8 cellular contexts compared by ENCODE assay signal in genomic region chr12:31715283-31715825, GRCh38. TPM values are rescaled to one million over a fixed set of nuclear protein-coding genes. Genes with fewer than 3 reads are reported as not detected.
DNase-seq lines count a peak whose midpoint lies in the region; ATAC-seq, FAIRE-seq and TF ChIP-seq lines count a peak whose summit lies in the region.

No MANE protein-coding gene starts in this region.

- WGBS in K562 (ENCODE audit: insufficient coverage, low coverage, missing lambda C conversion rate), result 3% methylated on average over 5 of the region's 5 CpGs
- 62 to 84% methylated on average over 5 of the region's 5 CpGs for WGBS in gastroesophageal sphincter (ENCODE audit: low coverage in 1 of 2), 2 donors

- H3K4me3 ChIP-seq in A673 (ENCODE audit: low read depth, low read length, poor library complexity, severe bottlenecking) (no peak overlapping the region), K562 (peak overlapping the region; percentile 49), gastroesophageal sphincter (no peak overlapping the region)

- FAIRE-seq in GM19239 (lab: Jason Lieb, UNC) (peak; percentile 96), K562 (lab: Jason Lieb, UNC) (peak; percentile 93)

- peak; percentile 90 for TF ChIP-seq POLR2A in K562 (conservative IDR thresholded peaks at IDR 0.05)
- TF ChIP-seq POLR2A in gastroesophageal sphincter (IDR thresholded peaks at IDR 0.05), result no peak

- peak; percentile 93 for TF ChIP-seq EP300 in K562 (IDR thresholded peaks at IDR 0.05; ENCODE audit: low read length)
- TF ChIP-seq EP300 in gastroesophageal sphincter (IDR thresholded peaks at IDR 0.05), result no peak

- H3K79me2 ChIP-seq in K562 (ENCODE audit: control insufficient read depth, insufficient read depth, low read length), result peaks cover 48% of the 10 kb centered on the region

- intact Hi-C loops in A673 (cut with micrococcal nuclease; ENCODE audit: unreplicated experiment), result no loop called here
- intact Hi-C loops in K562 (cut with micrococcal nuclease), result loop anchor here (1.0 kb wide), 1 partner anchor 14 kb away; the partner anchor contains the start of gene AMN1

- H3K27ac ChIP-seq in A673 (ENCODE audit: low read depth, low read length, poor library complexity, severe bottlenecking) (peak overlapping the region; percentile 19), K562 (ENCODE audit: extremely low read depth, low read depth, low read length) (peak overlapping the region; percentile 97), gastroesophageal sphincter (no peak overlapping the region)

- in situ Hi-C loops in K562 (cut with MboI), result no loop called here

- peak; percentile 56 for ATAC-seq in HG03521 (IDR thresholded peaks at IDR 0.05; ENCODE audit: unreplicated experiment)
- peak; percentile 86 for ATAC-seq in K562
- ATAC-seq in omental fat pad (ENCODE audit: low FRiP score), result peak; percentile 66
- ATAC-seq in gastroesophageal sphincter, result no peak
- no peak for ATAC-seq in GM18520 (IDR thresholded peaks at IDR 0.05; ENCODE audit: unreplicated experiment)

- TF ChIP-seq RAD21 in K562 (CRISPR knock-in tag; conservative IDR thresholded peaks at IDR 0.05 in 1 of 2, IDR thresholded peaks at IDR 0.05 in 1 of 2), result peak in 1 of 2 experiments; percentile 34; a peak in 3 of 4 replicates

- H4K20me1 ChIP-seq in K562 (replicated peaks; ENCODE audit: control insufficient read depth, insufficient read depth, low read length), result no peaks in the 10 kb centered on the region

- POLR2A ChIA-PET in A673 (lab: Charles Lee; ENCODE audit: low non-redundant PET) (no interaction called here), K562 (lab: Yijun Ruan, JAX) (interaction anchor here (0.6 to 6.4 kb wide), 14 partner anchors 11 to 396 kb away, joined by 3 to 85 read pairs (median 5); partner anchors contain the start of genes AMN1 and ETFBKMT), HEK293T (lab: Yijun Ruan, JAX) (interaction anchor here (0.9 to 1.8 kb wide), 2 partner anchors 14 to 56 kb away, joined by 3 to 6 read pairs; partner anchors contain the start of gene AMN1)

- peak overlapping the region; percentile 38 to 93; a peak in 3 of 4 replicates for H3K9ac ChIP-seq in K562 (ENCODE audit: insufficient read depth in 1 of 2, low read depth in 2 of 2, low read length in 2 of 2)

- no peak for TF ChIP-seq CTCF in A673 (conservative IDR thresholded peaks at IDR 0.05; ENCODE audit: low read depth, low read length)
- no peak for TF ChIP-seq CTCF in K562 (IDR thresholded peaks at IDR 0.05 in 2 of 3, conservative IDR thresholded peaks at IDR 0.05 in 1 of 3; ENCODE audit: insufficient read depth in 2 of 3, low read depth in 1 of 3, low read length in 3 of 3)
- TF ChIP-seq CTCF in omental fat pad (IDR thresholded peaks at IDR 0.05), result no peak
- no peak for TF ChIP-seq CTCF in gastroesophageal sphincter (IDR thresholded peaks at IDR 0.05)

- H3K9me1 ChIP-seq in K562 (ENCODE audit: control insufficient read depth, insufficient read depth, low read length), result no peaks in the 10 kb centered on the region

- peak overlapping the region; percentile 89 for H3K4me2 ChIP-seq in K562 (ENCODE audit: insufficient read depth, low read length)

- BruUV-seq in A673 (replicated peaks; lab: Mats Ljungman, UMichigan) (no TSS peak), K562 (replicated peaks; lab: Mats Ljungman, UMichigan) (no TSS peak)

- peaks cover 5% of the 10 kb centered on the region for H3K9me3 ChIP-seq in A673 (ENCODE audit: low read depth, low read length, poor library complexity, severe bottlenecking)
- no peaks in the 10 kb centered on the region; the same call in 1 of the 2 replicates for H3K9me3 ChIP-seq in K562 (replicated peaks; ENCODE audit: control insufficient read depth, insufficient read depth, low read depth, low read length)
- no peaks in the 10 kb centered on the region for H3K9me3 ChIP-seq in gastroesophageal sphincter

- DNase-seq in A673 (ENCODE audit: low spot score) (no peak), GM19239 (ENCODE audit: insufficient read length, low spot score) (peak; percentile 28), K562 (ENCODE audit: extremely low read depth in 1 of 4, low spot score in 3 of 4) (peak; percentile 62 to 94 (median 73)), omental fat pad (ENCODE audit: low spot score) (no peak), HEK293T (ENCODE audit: extremely low spot score) (no peak)

- peak overlapping the region; percentile 78 for H2AFZ ChIP-seq in K562 (ENCODE audit: low read depth, low read length)

- peaks cover 17% of the 10 kb centered on the region for H3K36me3 ChIP-seq in A673 (ENCODE audit: insufficient read depth, low read length, poor library complexity, severe bottlenecking)
- H3K36me3 ChIP-seq in K562 (ENCODE audit: control insufficient read depth, insufficient read depth, low read length), result no peaks in the 10 kb centered on the region
- H3K36me3 ChIP-seq in gastroesophageal sphincter, result peaks cover 0 to 10% of the 10 kb centered on the region in 2 donors

- H3K27me3 ChIP-seq in A673 (replicated peaks; ENCODE audit: insufficient read depth, low read depth, low read length, poor library complexity) (no peaks in the 10 kb centered on the region), K562 (ENCODE audit: control insufficient read depth in 2 of 2, insufficient read depth in 2 of 2, low read length in 2 of 2) (no peaks in the 10 kb centered on the region), gastroesophageal sphincter (no peaks in the 10 kb centered on the region)

- CTCF ChIA-PET in A673 (lab: Charles Lee), result no interaction called here
- CTCF ChIA-PET in K562 (lab: Yijun Ruan, JAX; ENCODE audit: low intra/inter-chr PET ratio), result no interaction called here
- CTCF ChIA-PET in HEK293T (lab: Yijun Ruan, JAX), result interaction anchor here (0.7 kb wide), 1 partner anchor 85 kb away, joined by 3 read pairs; no protein-coding TSS in a partner anchor

- no peaks in the 10 kb centered on the region for H3K4me1 ChIP-seq in A673 (ENCODE audit: insufficient read depth, low read length, poor library complexity, severe bottlenecking)
- H3K4me1 ChIP-seq in K562 (replicated peaks in 1 of 2; ENCODE audit: control insufficient read depth in 2 of 2, insufficient read depth in 2 of 2, low read length in 2 of 2), result peaks cover 8 to 21% of the 10 kb centered on the region in 2 experiments; a peak in 4 of 5 replicates
- no peaks in the 10 kb centered on the region for H3K4me1 ChIP-seq in gastroesophageal sphincter

TF ChIP-seq in K562, 482 proteins besides CTCF, POLR2A, EP300 and RAD21 (continues in another document):
- no peak for TF ChIP-seq RUNX1 (IDR thresholded peaks at IDR 0.05; ENCODE audit: low read depth)
- peak; percentile 82 for TF ChIP-seq ZNF24 (IDR thresholded peaks at IDR 0.05)
- TF ChIP-seq CBFB (CRISPR knock-in tag; IDR thresholded peaks at IDR 0.05), result no peak
- no peak for TF ChIP-seq ZNF507 (tag; conservative IDR thresholded peaks at IDR 0.05)
- TF ChIP-seq GABPB1 (CRISPR knock-in tag; IDR thresholded peaks at IDR 0.05), result 0 out of 2 replicates have a peak, but pooled peaks have one; percentile 37

TF ChIP-seq in HEK293T, 16 proteins besides CTCF, POLR2A, EP300 and RAD21 (continues in another document):
- TF ChIP-seq FOXA1 (IDR thresholded peaks at IDR 0.05), result no peak
- no peak for TF ChIP-seq ZNF384 (IDR thresholded peaks at IDR 0.05)
- TF ChIP-seq FOXM1 (IDR thresholded peaks at IDR 0.05; ENCODE audit: borderline replicate concordance), result no peak
- no peak for TF ChIP-seq ELF4 (IDR thresholded peaks at IDR 0.05)
- TF ChIP-seq NFRKB (IDR thresholded peaks at IDR 0.05), result no peak
- no peak for TF ChIP-seq LEF1 (IDR thresholded peaks at IDR 0.05; ENCODE audit: borderline replicate concordance)

RNA-seq across cellular contexts. Expression of gene AMN1, which starts 13.5 kb away (rescaled TPM):
- total RNA-seq in A673 (2021) (15.8 and 17.9 TPM in 2 replicates), K562 (2014; rRNA removed) (5.2 and 6.1 TPM in 2 replicates), K562 (2014; rRNA removed; fragmentation: Illumina TruSeq; extraction: Trizol) (10.3 and 12.4 TPM in 2 replicates), K562 (2015; rRNA removed; fragmentation: Illumina TruSeq; extraction: Trizol) (7.5 and 7.9 TPM in 2 replicates), K562 (2021) (5.4 and 8.8 TPM in 2 replicates), omental fat pad (10 to 100 TPM in 2 of 4 donors, 1 to 10 TPM in 2; 6.8 to 27.6 (median 10.0) TPM), gastroesophageal sphincter (10 to 100 TPM in 2 of 4 donors, 1 to 10 TPM in 2; 7.5 to 19.3 (median 9.6) TPM)
- total RNA-seq in K562 (2011; cell fraction: chromatin; rRNA removed; ENCODE audit: low replicate concordance), result 13.1 and 20.6 TPM in 2 replicates
- total RNA-seq in K562 (2011; cell fraction: nucleolus; rRNA removed), result 7.5 and 9.8 TPM in 2 replicates
- 12.9 and 18.0 TPM in 2 replicates for total RNA-seq in K562 (2011; cell fraction: nucleoplasm; rRNA removed)
- polyA plus RNA-seq in K562 (2011; rRNA removed) (25.8 and 26.6 TPM in 2 replicates), K562 (2014; fragmentation: Illumina TruSeq; extraction: Trizol) (11.4 and 13.3 TPM in 2 replicates), K562 (2014; fragmentation: Nextera tagmentation; extraction: Ambion mirVana) (10 to 100 TPM; 26.9 to 27.6 TPM), K562 (2014; rRNA removed) (12.8 and 13.0 TPM in 2 replicates)
- polyA plus RNA-seq in K562 (2011; cell fraction: cytosol; rRNA removed), result 6.7 and 21.0 TPM in 2 replicates
- 10.9 and 20.0 TPM in 2 replicates for polyA plus RNA-seq in K562 (2011; cell fraction: nucleus; rRNA removed)
- polyA plus RNA-seq in K562 (2012), result 6.8 and 13.1 TPM in 2 replicates
- polyA minus RNA-seq in K562 (2011; rRNA and poly(A)+ RNA removed), result 18.5 and 19.7 TPM in 2 replicates
- 5.2 and 7.9 TPM in 2 replicates for polyA minus RNA-seq in K562 (2011; cell fraction: cytosol; rRNA and poly(A)+ RNA removed)
- 3.0 and 9.9 TPM in 2 replicates for polyA minus RNA-seq in K562 (2011; cell fraction: nucleus; rRNA and poly(A)+ RNA removed)

RNA-seq across cellular contexts. Expression of gene ETFBKMT, which starts 55.9 kb away (rescaled TPM):
- total RNA-seq in A673 (2021), result 1.9 and 2.6 TPM in 2 replicates
- total RNA-seq in K562 (2011; cell fraction: chromatin; rRNA removed; ENCODE audit: low replicate concordance), result 0.60 and 1.1 TPM in 2 replicates
- 0.83 and 1.2 TPM in 2 replicates for total RNA-seq in K562 (2011; cell fraction: nucleolus; rRNA removed)
- 1.1 and 1.3 TPM in 2 replicates for total RNA-seq in K562 (2011; cell fraction: nucleoplasm; rRNA removed)
- total RNA-seq in K562 (2014; rRNA removed), result 0.37 and 0.68 TPM in 2 replicates
- total RNA-seq in K562 (2014; rRNA removed; fragmentation: Illumina TruSeq; extraction: Trizol), result 1.0 and 1.2 TPM in 2 replicates
- total RNA-seq in K562 (2015; rRNA removed; fragmentation: Illumina TruSeq; extraction: Trizol), result 0.18 and 0.53 TPM in 2 replicates
- 0.60 and 1.4 TPM in 2 replicates for total RNA-seq in K562 (2021)
- 0.96 and 1.0 TPM in 2 replicates for polyA plus RNA-seq in K562 (2011; rRNA removed)
- polyA plus RNA-seq in K562 (2011; cell fraction: cytosol; rRNA removed), result 0.39 and 0.52 TPM in 2 replicates
- 0.41 and 0.71 TPM in 2 replicates for polyA plus RNA-seq in K562 (2011; cell fraction: nucleus; rRNA removed)
- polyA plus RNA-seq in K562 (2012), result 0.39 and 0.83 TPM in 2 replicates
- 0.73 and 0.77 TPM in 2 replicates for polyA plus RNA-seq in K562 (2014; fragmentation: Illumina TruSeq; extraction: Trizol)
- polyA plus RNA-seq in K562 (2014; fragmentation: Nextera tagmentation; extraction: Ambion mirVana), result 1 to 10 TPM; 1.0 to 1.7 TPM
- polyA plus RNA-seq in K562 (2014; rRNA removed), result 0.69 and 0.82 TPM in 2 replicates
- 0.88 and 1.3 TPM in 2 replicates for polyA minus RNA-seq in K562 (2011; rRNA and poly(A)+ RNA removed)
- 0.38 TPM in 1 of 2 replicates, not detected in the other for polyA minus RNA-seq in K562 (2011; cell fraction: cytosol; rRNA and poly(A)+ RNA removed)
- 0.56 and 0.67 TPM in 2 replicates for polyA minus RNA-seq in K562 (2011; cell fraction: nucleus; rRNA and poly(A)+ RNA removed)
- 1 to 10 TPM; 1.4 to 3.2 (median 2.5) TPM for total RNA-seq in omental fat pad
- 1 to 10 TPM; 2.4 to 6.1 (median 3.2) TPM for total RNA-seq in gastroesophageal sphincter

Comparison
In these comparisons a context has a peak if more than half of its experiments do, and no peak if none do; other contexts are left out.
1. DNase-seq: peak in GM19239 (single experiment) and K562 (4 of 4); none in A673 (single experiment), omental fat pad (single experiment) and HEK293T (single experiment).
2. H3K27ac ChIP-seq: peak in A673 (single experiment) and K562 (single experiment); none in gastroesophageal sphincter (0 of 4).
3. ATAC-seq: peak in HG03521 (single experiment), K562 (single experiment) and omental fat pad (single experiment); none in gastroesophageal sphincter (single experiment) and GM18520 (single experiment).